31 cellular contexts compared by ENCODE assay signal in genomic region chr13:70841240-70842061, GRCh38.
"Had no signal": no experiment of that assay in that cellular context is flagged by ENCODE, and none has a peak within 500 bp of the region (broad histone marks: within the 10 kb centered on the region; RNA-seq: fewer than 3 reads in every experiment).

No MANE protein-coding gene starts in this region.

- H3K27ac Mint-ChIP-seq: activated CD4-positive, alpha-beta memory T cell treated with anti-CD3 and anti-CD28 coated beads, Interleukin-2, amount 10 ng/mL, durations not matched to agents 7 days and 5 days; activated CD4-positive, alpha-beta T cell treated with anti-CD3 and anti-CD28 coated beads, Interleukin-2, amount 10 ng/mL, durations not matched to agents 7 days and 5 days; activated naive CD4-positive, alpha-beta T cell treated with anti-CD3 and anti-CD28 coated beads, Interleukin-2, amount 50 U/mL, for 24 hours; activated naive CD8-positive, alpha-beta T cell treated with anti-CD3 and anti-CD28 coated beads, Interleukin-2, amount 50 U/mL, for 24 hours; activated T-cell treated with anti-CD3 and anti-CD28 coated beads, Interleukin-2, amount 50 U/mL, for 24 hours; activated T-helper 2 cell treated with anti-CD3 and anti-CD28 coated beads, Interferon-gamma antibody, Interleukin-2, Interleukin-4, amounts not matched to agents 10 μg/mL and 5 μg/mL and 100 μg/mL, durations not matched to agents 14 hours and 24 hours and 36 hours; immature natural killer cell; nephron; T-helper 17 cell had no signal

- DNase-seq: activated CD4-positive, alpha-beta memory T cell treated with anti-CD3 and anti-CD28 coated beads, Interleukin-2, amount 10 ng/mL, durations not matched to agents 7 days and 5 days; activated CD4-positive, alpha-beta T cell treated with anti-CD3 and anti-CD28 coated beads for 1 hour; activated CD4-positive, alpha-beta T cell treated with anti-CD3 and anti-CD28 coated beads, Interleukin-2, amount 10 ng/mL, durations not matched to agents 7 days and 5 days; activated CD8-positive, alpha-beta memory T cell treated with anti-CD3 and anti-CD28 coated beads, Interleukin-2, amount 50 U/mL, for 48 hours; activated naive CD8-positive, alpha-beta T cell treated with anti-CD3 and anti-CD28 coated beads, Interleukin-2, amount 50 U/mL, for 24 hours; activated T-cell treated with anti-CD3 and anti-CD28 coated beads, Interleukin-2, amount 50 U/mL, for 24 hours; amygdala; effector CD8-positive, alpha-beta T cell; hypothalamus; immature natural killer cell; kidney; left colon; mammary epithelial cell; ovary; psoas muscle; stimulated activated CD4-positive, alpha-beta T cell treated with anti-CD3 and anti-CD28 coated beads, Interleukin-15, amount 100 ng/mL, for 24 hours; stimulated activated CD4-positive, alpha-beta T cell treated with anti-CD3 and anti-CD28 coated beads, Interleukin-2, amount 100 ng/mL, for 24 hours; stimulated activated naive CD4-positive, alpha-beta T cell; T-helper 17 cell; T1000; tibial artery had no signal

- H3K9me3 ChIP-seq: gastroesophageal sphincter, ovary, psoas muscle, suprapubic skin, tibial artery had no signal

- H3K9me3 Mint-ChIP-seq: activated CD4-positive, alpha-beta memory T cell treated with anti-CD3 and anti-CD28 coated beads, Interleukin-2, amount 10 ng/mL, durations not matched to agents 7 days and 5 days; activated CD4-positive, alpha-beta T cell treated with anti-CD3 and anti-CD28 coated beads, Interleukin-2, amount 10 ng/mL, durations not matched to agents 7 days and 5 days had no signal

- H3K4me1 ChIP-seq: breast epithelium, gastroesophageal sphincter, psoas muscle, suprapubic skin, tibial artery had no signal

- H3K4me3 ChIP-seq: breast epithelium, gastroesophageal sphincter, ovary, psoas muscle, suprapubic skin, tibial artery had no signal

- H3K36me3 ChIP-seq: breast epithelium, gastroesophageal sphincter, ovary, suprapubic skin, tibial artery had no signal

- H3K4me3 Mint-ChIP-seq: activated CD4-positive, alpha-beta memory T cell treated with anti-CD3 and anti-CD28 coated beads, Interleukin-2, amount 10 ng/mL, durations not matched to agents 7 days and 5 days; activated CD4-positive, alpha-beta T cell treated with anti-CD3 and anti-CD28 coated beads, Interleukin-2, amount 10 ng/mL, durations not matched to agents 7 days and 5 days; activated naive CD4-positive, alpha-beta T cell treated with anti-CD3 and anti-CD28 coated beads, Interleukin-2, amount 50 U/mL, for 24 hours; activated naive CD8-positive, alpha-beta T cell treated with anti-CD3 and anti-CD28 coated beads, Interleukin-2, amount 50 U/mL, for 24 hours; activated T-cell treated with anti-CD3 and anti-CD28 coated beads, Interleukin-2, amount 50 U/mL, for 24 hours; central memory CD8-positive, alpha-beta T cell; nephron; T-helper 17 cell had no signal

- H3K4me1 Mint-ChIP-seq: activated CD4-positive, alpha-beta memory T cell treated with anti-CD3 and anti-CD28 coated beads, Interleukin-2, amount 10 ng/mL, durations not matched to agents 7 days and 5 days; activated CD4-positive, alpha-beta T cell treated with anti-CD3 and anti-CD28 coated beads, Interleukin-2, amount 10 ng/mL, durations not matched to agents 7 days and 5 days; activated naive CD4-positive, alpha-beta T cell treated with anti-CD3 and anti-CD28 coated beads, Interleukin-2, amount 50 U/mL, for 24 hours; activated naive CD8-positive, alpha-beta T cell treated with anti-CD3 and anti-CD28 coated beads, Interleukin-2, amount 50 U/mL, for 24 hours; central memory CD8-positive, alpha-beta T cell; immature natural killer cell; nephron; T-helper 17 cell had no signal

- H3K36me3 Mint-ChIP-seq: activated naive CD4-positive, alpha-beta T cell treated with anti-CD3 and anti-CD28 coated beads, Interleukin-2, amount 50 U/mL, for 24 hours; immature natural killer cell had no signal

- H3K27me3 Mint-ChIP-seq: activated CD4-positive, alpha-beta memory T cell treated with anti-CD3 and anti-CD28 coated beads, Interleukin-2, amount 10 ng/mL, durations not matched to agents 7 days and 5 days; activated CD4-positive, alpha-beta T cell treated with anti-CD3 and anti-CD28 coated beads, Interleukin-2, amount 10 ng/mL, durations not matched to agents 7 days and 5 days; activated naive CD4-positive, alpha-beta T cell treated with anti-CD3 and anti-CD28 coated beads, Interleukin-2, amount 50 U/mL, for 24 hours; activated naive CD8-positive, alpha-beta T cell treated with anti-CD3 and anti-CD28 coated beads, Interleukin-2, amount 50 U/mL, for 24 hours; activated T-cell treated with anti-CD3 and anti-CD28 coated beads, Interleukin-2, amount 50 U/mL, for 24 hours; central memory CD8-positive, alpha-beta T cell; T-helper 17 cell had no signal

- H3K27ac ChIP-seq: breast epithelium, gastroesophageal sphincter, ovary, psoas muscle, suprapubic skin, tibial artery had no signal

- ATAC-seq: activated naive CD8-positive, alpha-beta T cell treated with anti-CD3 and anti-CD28 coated beads, Interleukin-2, amount 50 U/mL, for 24 hours; gastroesophageal sphincter; left colon; psoas muscle; T-helper 17 cell had no signal

- FAIRE-seq: colon, endothelial cell of umbilical vein, kidney, urothelium cell line had no signal

- H3K27me3 ChIP-seq: breast epithelium, gastroesophageal sphincter, ovary, suprapubic skin, tibial artery had no signal
